ENCODE assay signal across 1 cellular context in genomic region chr1:19202396-19202795, GRCh38.
TF ChIP-seq lines count a peak whose summit lies in the region.

No MANE protein-coding gene starts in this region.

TF ChIP-seq in liver, 16 proteins besides CTCF, POLR2A, EP300 and RAD21 (continued from another document):
- TF ChIP-seq ZBTB33 (IDR thresholded peaks at IDR 0.05) (no peak), NR2F2 (IDR thresholded peaks at IDR 0.05) (no peak), MAX (IDR thresholded peaks at IDR 0.05) (no peak), JUND (IDR thresholded peaks at IDR 0.05) (peak in 1 of 2 donors; percentile 21), RXRA (IDR thresholded peaks at IDR 0.05) (peak in 1 of 2 donors; percentile 21), HNF4A (conservative IDR thresholded peaks at IDR 0.05) (peak; percentile 73 to 74), YY1 (IDR thresholded peaks at IDR 0.05) (no peak)
